In the genomic region with DNA sequence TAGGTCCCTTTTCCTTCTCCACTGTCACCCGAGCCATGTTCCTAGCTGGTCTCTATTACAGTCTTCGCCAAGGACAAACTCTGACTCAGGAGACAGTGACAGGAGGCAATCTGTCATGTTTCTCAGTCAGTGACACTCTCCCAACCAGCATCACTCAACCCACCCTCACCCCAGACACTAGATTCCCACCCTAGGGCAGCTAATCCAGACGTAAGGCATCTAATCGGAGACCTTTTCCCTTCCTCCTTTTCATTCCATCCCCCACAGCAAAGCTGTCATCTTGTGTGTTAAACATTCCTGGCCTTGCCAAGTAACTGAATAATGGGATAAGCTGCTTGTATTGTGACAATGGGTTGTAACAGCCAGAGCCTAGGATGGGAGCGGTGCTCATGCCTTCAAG, we compare ENCODE assay signal across 23 cellular contexts.
A peak's percentile ranks its signal among the peaks of the same experiment; 100 is the strongest.
DNase-seq lines count a peak whose midpoint lies in the region; ATAC-seq, FAIRE-seq and TF ChIP-seq lines count a peak whose summit lies in the region.
"Had no signal": no experiment of that assay in that cellular context is flagged by ENCODE, and none has a peak within 500 bp of the region (broad histone marks: within the 10 kb centered on the region; RNA-seq: fewer than 3 reads in every experiment).

No MANE protein-coding gene starts in this region.

- peaks cover 16% of the 10 kb centered on the region for H3K9me3 Mint-ChIP-seq in T-helper 1 cell treated with Interleukin-12 subunit alpha and Interleukin-12 subunit beta and Interleukin-4 antibody, amounts not matched to agents 30 μg/mL and 1 μg/mL, for 36 hours
- H3K9me3 Mint-ChIP-seq in T-cell (peaks cover 5% of the 10 kb centered on the region in 3 donors), nephron progenitor cell (peaks cover 8% of the 10 kb centered on the region)

- H3K27me3 Mint-ChIP-seq in T-helper 1 cell treated with Interleukin-12 subunit alpha and Interleukin-12 subunit beta and Interleukin-4 antibody, amounts not matched to agents 30 μg/mL and 1 μg/mL, for 36 hours (ENCODE audit: low read depth): no peaks in the 10 kb centered on the region
- H3K27me3 Mint-ChIP-seq in T-cell: no peaks in the 10 kb centered on the region
- H3K27me3 Mint-ChIP-seq in nephron progenitor cell (ENCODE audit: low read depth, poor library complexity): peaks cover 14% of the 10 kb centered on the region

- H3K27me3 ChIP-seq in pancreas: no peaks in the 10 kb centered on the region
- H3K27me3 ChIP-seq: BE2C had no signal

- no peaks in the 10 kb centered on the region for H3K9me3 ChIP-seq in pancreas
- H3K9me3 ChIP-seq: BE2C had no signal

- no peaks in the 10 kb centered on the region for H3K36me3 ChIP-seq in pancreas
- H3K36me3 ChIP-seq: BE2C had no signal

- H3K27ac Mint-ChIP-seq in T-helper 1 cell treated with Interleukin-12 subunit alpha and Interleukin-12 subunit beta and Interleukin-4 antibody, amounts not matched to agents 30 μg/mL and 1 μg/mL, for 36 hours: peak overlapping the region; percentile 16
- H3K27ac Mint-ChIP-seq in T-cell (peak overlapping the region; percentile 36 to 45), nephron progenitor cell (peak overlapping the region; percentile 28)

- ATAC-seq in T-cell (replicated peaks in 1 of 4) (no peak), pancreas (no peak)

- H3K27ac ChIP-seq in pancreas: no peak overlapping the region
- H3K27ac ChIP-seq: 22Rv1, GM23248, SK-N-MC had no signal

- no peak overlapping the region for H3K4me3 ChIP-seq in pancreas
- H3K4me3 ChIP-seq: GM23248, SK-N-MC had no signal

- DNase-seq in T-helper 1 cell (no peak), T-cell (no peak), nephron progenitor cell (no peak), pancreas (no peak), NCI-H1417 treated with DMSO at 0.1 percent for 48 hours (lab: John Stamatoyannopoulos, UW) (no peak)
- DNase-seq in activated CD8-positive, alpha-beta memory T cell treated with anti-CD3 and anti-CD28 coated beads for 24 hours: no peak
- DNase-seq in stimulated activated naive CD4-positive, alpha-beta T cell (lab: John Stamatoyannopoulos, UW): no peak
- DNase-seq: BE2C, GM23248, HCEC 1CT, NCI-H1048, NCI-H1417, NCI-H1694 treated with DMSO at 0.1 percent for 48 hours, NCI-H2081 treated with DMSO at 0.1 percent for 48 hours, NCI-H2171, NCI-H226, NCI-H510A treated with DMSO at 0.1 percent for 48 hours, SIG-M5 had no signal

- H3K4me3 Mint-ChIP-seq in T-helper 1 cell treated with Interleukin-12 subunit alpha and Interleukin-12 subunit beta and Interleukin-4 antibody, amounts not matched to agents 30 μg/mL and 1 μg/mL, for 36 hours: no peak overlapping the region
- H3K4me3 Mint-ChIP-seq in T-cell: no peak overlapping the region
- H3K4me3 Mint-ChIP-seq in nephron progenitor cell: no peak overlapping the region

- intact Hi-C loops in pancreas (cut with DNase I): no loop called here

- no peak for FAIRE-seq in pancreas (lab: Jason Lieb, UNC)
- FAIRE-seq: D721Med, RCC 7860 had no signal

- no peaks in the 10 kb centered on the region for H3K4me1 ChIP-seq in pancreas
- H3K4me1 ChIP-seq: BE2C had no signal

- peaks cover 28% of the 10 kb centered on the region for H3K4me1 Mint-ChIP-seq in T-helper 1 cell treated with Interleukin-12 subunit alpha and Interleukin-12 subunit beta and Interleukin-4 antibody, amounts not matched to agents 30 μg/mL and 1 μg/mL, for 36 hours (ENCODE audit: low read depth)
- peaks cover 30 to 40% (median 32%) of the 10 kb centered on the region in 3 donors for H3K4me1 Mint-ChIP-seq in T-cell
- H3K4me1 Mint-ChIP-seq in nephron progenitor cell: peaks cover 41% of the 10 kb centered on the region

- TF ChIP-seq CTCF in nephron progenitor cell (IDR thresholded peaks at IDR 0.05) (no peak), pancreas (IDR thresholded peaks at IDR 0.05) (no peak)

- 87 to 88% methylated on average over 5 of the region's 5 CpGs for WGBS in pancreas, 2 donors

- CTCF ChIA-PET in T-cell (lab: Charles Lee): no interaction called here

- H3K36me3 Mint-ChIP-seq in T-helper 1 cell treated with Interleukin-12 subunit alpha and Interleukin-12 subunit beta and Interleukin-4 antibody, amounts not matched to agents 30 μg/mL and 1 μg/mL, for 36 hours (ENCODE audit: low read depth): peaks cover 20% of the 10 kb centered on the region
- H3K36me3 Mint-ChIP-seq in T-cell (peaks cover 4% of the 10 kb centered on the region), nephron progenitor cell (ENCODE audit: low read depth) (peaks cover 7% of the 10 kb centered on the region)

- POLR2A ChIA-PET in T-cell (lab: Charles Lee): no interaction called here
